10 cellular contexts compared by ENCODE assay signal in genomic region chr19:638901-639250, GRCh38. TPM values are rescaled to one million over a fixed set of nuclear protein-coding genes. Genes with fewer than 3 reads are reported as not detected.
DNase-seq lines count a peak whose midpoint lies in the region; ATAC-seq lines count a peak whose summit lies in the region.
"Had no signal": no experiment of that assay in that cellular context is flagged by ENCODE, and none has a peak within 500 bp of the region (broad histone marks: within the 10 kb centered on the region; RNA-seq: fewer than 3 reads in every experiment).

No MANE protein-coding gene starts in this region.

- no peaks in the 10 kb centered on the region for H3K36me3 Mint-ChIP-seq in stimulated activated naive CD8-positive, alpha-beta T cell treated with anti-CD3 and anti-CD28 coated beads, Interleukin-15, Interleukin-2, amounts not matched to agents 100 ng/mL and 50 ng/mL, for 24 hours (ENCODE audit: low read depth)
- H3K36me3 Mint-ChIP-seq in central memory CD8-positive, alpha-beta T cell (ENCODE audit: insufficient read depth), result peaks cover 5% of the 10 kb centered on the region
- H3K36me3 Mint-ChIP-seq in natural killer cell treated with Interleukin-12 subunit alpha and Interleukin-12 subunit beta and Interleukin-15 and Interleukin-18, amount 100 ng/mL, for 72 hours, result no peaks in the 10 kb centered on the region

- peaks cover 19% of the 10 kb centered on the region for H3K4me1 Mint-ChIP-seq in stimulated activated naive CD8-positive, alpha-beta T cell treated with anti-CD3 and anti-CD28 coated beads, Interleukin-15, Interleukin-2, amounts not matched to agents 100 ng/mL and 50 ng/mL, for 24 hours (ENCODE audit: low read depth)
- H3K4me1 Mint-ChIP-seq in central memory CD8-positive, alpha-beta T cell, result peaks cover 25% of the 10 kb centered on the region
- H3K4me1 Mint-ChIP-seq in natural killer cell treated with Interleukin-12 subunit alpha and Interleukin-12 subunit beta and Interleukin-15 and Interleukin-18, amount 100 ng/mL, for 72 hours (ENCODE audit: low read depth in 2 of 2), result peaks cover 10 to 12% of the 10 kb centered on the region in 2 donors

- DNase-seq in stimulated activated naive CD8-positive, alpha-beta T cell treated with anti-CD3 and anti-CD28 coated beads, Interleukin-15, Interleukin-2, amounts not matched to agents 100 U/mL and 50 U/mL, for 24 hours, result no peak
- no peak for DNase-seq in central memory CD8-positive, alpha-beta T cell (ENCODE audit: low spot score in 2 of 2)
- DNase-seq in natural killer cell treated with Interleukin-12 subunit alpha and Interleukin-12 subunit beta and Interleukin-15 and Interleukin-18, amount 100 ng/mL, for 72 hours (ENCODE audit: low spot score), result no peak
- DNase-seq in stimulated activated CD4-positive, alpha-beta T cell treated with anti-CD3 and anti-CD28 coated beads, Interleukin-2, amount 100 ng/mL, for 24 hours, result no peak
- DNase-seq in NCI-H2029 (lab: John Stamatoyannopoulos, UW), result no peak
- no peak for DNase-seq in NCI-H1105 (lab: John Stamatoyannopoulos, UW)
- DNase-seq: islet precursor cell had no signal

- no peak for ATAC-seq in stimulated activated naive CD8-positive, alpha-beta T cell treated with anti-CD3 and anti-CD28 coated beads, Interleukin-15, Interleukin-2, amounts not matched to agents 100 U/mL and 50 U/mL, for 24 hours
- no peak for ATAC-seq in central memory CD8-positive, alpha-beta T cell (replicated peaks; ENCODE audit: extremely low read depth, poor library complexity, severe bottlenecking)
- no peak for ATAC-seq in natural killer cell treated with Interleukin-12 subunit alpha and Interleukin-12 subunit beta and Interleukin-15 and Interleukin-18, amount 100 ng/mL, for 72 hours
- ATAC-seq in GM19023 (IDR thresholded peaks at IDR 0.05; ENCODE audit: unreplicated experiment), result no peak

- H3K4me3 Mint-ChIP-seq in stimulated activated naive CD8-positive, alpha-beta T cell treated with anti-CD3 and anti-CD28 coated beads, Interleukin-15, Interleukin-2, amounts not matched to agents 100 ng/mL and 50 ng/mL, for 24 hours, result peak overlapping the region; percentile 73
- H3K4me3 Mint-ChIP-seq in central memory CD8-positive, alpha-beta T cell, result peak overlapping the region; percentile 78
- H3K4me3 Mint-ChIP-seq in natural killer cell treated with Interleukin-12 subunit alpha and Interleukin-12 subunit beta and Interleukin-15 and Interleukin-18, amount 100 ng/mL, for 72 hours, result peak overlapping the region; percentile 80

- H3K27ac Mint-ChIP-seq in stimulated activated naive CD8-positive, alpha-beta T cell treated with anti-CD3 and anti-CD28 coated beads, Interleukin-15, Interleukin-2, amounts not matched to agents 100 ng/mL and 50 ng/mL, for 24 hours, result no peak overlapping the region
- peak overlapping the region; percentile 98 for H3K27ac Mint-ChIP-seq in central memory CD8-positive, alpha-beta T cell (ENCODE audit: low read depth)
- peak overlapping the region in 1 of 2 donors; percentile 60 for H3K27ac Mint-ChIP-seq in natural killer cell treated with Interleukin-12 subunit alpha and Interleukin-12 subunit beta and Interleukin-15 and Interleukin-18, amount 100 ng/mL, for 72 hours

- no peaks in the 10 kb centered on the region for H3K9me3 Mint-ChIP-seq in stimulated activated naive CD8-positive, alpha-beta T cell treated with anti-CD3 and anti-CD28 coated beads, Interleukin-15, Interleukin-2, amounts not matched to agents 100 ng/mL and 50 ng/mL, for 24 hours
- H3K9me3 Mint-ChIP-seq in central memory CD8-positive, alpha-beta T cell, result no peaks in the 10 kb centered on the region
- no peaks in the 10 kb centered on the region for H3K9me3 Mint-ChIP-seq in natural killer cell treated with Interleukin-12 subunit alpha and Interleukin-12 subunit beta and Interleukin-15 and Interleukin-18, amount 100 ng/mL, for 72 hours

- no peaks in the 10 kb centered on the region for H3K27me3 Mint-ChIP-seq in stimulated activated naive CD8-positive, alpha-beta T cell treated with anti-CD3 and anti-CD28 coated beads, Interleukin-15, Interleukin-2, amounts not matched to agents 100 ng/mL and 50 ng/mL, for 24 hours
- no peaks in the 10 kb centered on the region for H3K27me3 Mint-ChIP-seq in central memory CD8-positive, alpha-beta T cell
- no peaks in the 10 kb centered on the region for H3K27me3 Mint-ChIP-seq in natural killer cell treated with Interleukin-12 subunit alpha and Interleukin-12 subunit beta and Interleukin-15 and Interleukin-18, amount 100 ng/mL, for 72 hours

RNA-seq across cellular contexts. Expression of gene FGF22, which starts 0.8 kb away (rescaled TPM):
- not detected for total RNA-seq in natural killer cell treated with Interleukin-12 subunit alpha and Interleukin-12 subunit beta and Interleukin-15 and Interleukin-18, amount 100 ng/mL, for 72 hours
- total RNA-seq: RPMI7951 had no signal

RNA-seq across cellular contexts. Expression of gene POLRMT, which starts 5.5 kb away (rescaled TPM):
- total RNA-seq in natural killer cell treated with Interleukin-12 subunit alpha and Interleukin-12 subunit beta and Interleukin-15 and Interleukin-18, amount 100 ng/mL, for 72 hours, result 100 to 1,000 TPM in 1 of 2 donors, 10 to 100 TPM in 1; 55.0 to 104 TPM

RNA-seq across cellular contexts. Expression of gene RNF126, which starts 24.1 kb away (rescaled TPM):
- total RNA-seq in natural killer cell treated with Interleukin-12 subunit alpha and Interleukin-12 subunit beta and Interleukin-15 and Interleukin-18, amount 100 ng/mL, for 72 hours, result 100 to 1,000 TPM in 1 of 2 donors, 10 to 100 TPM in 1; 77.7 to 138 TPM

RNA-seq across cellular contexts. Expression of gene FSTL3, which starts 37.3 kb away (rescaled TPM):
- 1 to 10 TPM; 1.7 to 3.6 TPM for total RNA-seq in natural killer cell treated with Interleukin-12 subunit alpha and Interleukin-12 subunit beta and Interleukin-15 and Interleukin-18, amount 100 ng/mL, for 72 hours

RNA-seq across cellular contexts. Expression of gene HCN2, which starts 49.2 kb away (rescaled TPM):
- total RNA-seq in natural killer cell treated with Interleukin-12 subunit alpha and Interleukin-12 subunit beta and Interleukin-15 and Interleukin-18, amount 100 ng/mL, for 72 hours, result under 1 TPM; 0.29 to 0.64 TPM
